ENCODE assay signal across 16 cellular contexts in genomic region chr11:117286588-117286987, GRCh38. TPM values are rescaled to one million over a fixed set of nuclear protein-coding genes. Genes with fewer than 3 reads are reported as not detected.
DNase-seq lines count a peak whose midpoint lies in the region; ATAC-seq, FAIRE-seq and TF ChIP-seq lines count a peak whose summit lies in the region.
"Had no signal": no experiment of that assay in that cellular context is flagged by ENCODE, and none has a peak within 500 bp of the region (broad histone marks: within the 10 kb centered on the region; RNA-seq: fewer than 3 reads in every experiment).

No MANE protein-coding gene starts in this region.

- H3K4me1 ChIP-seq in endodermal cell (ENCODE audit: control insufficient read depth, insufficient read depth, low read length) (peaks cover 12% of the 10 kb centered on the region), HepG2 (ENCODE audit: insufficient read depth, low read length) (no peaks in the 10 kb centered on the region)
- H3K4me1 ChIP-seq: BLaER1 had no signal

- peaks cover 83% of the 10 kb centered on the region for H3K36me3 Mint-ChIP-seq in CD4-positive, alpha-beta T cell (ENCODE audit: low read depth)
- H3K36me3 Mint-ChIP-seq in T-cell (peaks cover 76% of the 10 kb centered on the region), endodermal cell (ENCODE audit: low read depth) (peaks cover 73% of the 10 kb centered on the region), HFFc6 (ENCODE audit: low read depth) (peaks cover 71% of the 10 kb centered on the region)

- no peak for TF ChIP-seq EP300 in HepG2 (IDR thresholded peaks at IDR 0.05; ENCODE audit: low read depth in 2 of 2, low read length in 2 of 2)
- no peak for TF ChIP-seq EP300 in HepG2 (CRISPR knock-in tag; IDR thresholded peaks at IDR 0.05; ENCODE audit: borderline replicate concordance)

- TF ChIP-seq RAD21 in HepG2 (CRISPR knock-in tag; IDR thresholded peaks at IDR 0.05): no peak

- H3K9ac ChIP-seq in endodermal cell (ENCODE audit: extremely low read depth, low read length, poor library complexity, severe bottlenecking) (no peak overlapping the region), HepG2 (ENCODE audit: insufficient read depth, low read depth, low read length) (no peak overlapping the region)
- H3K9ac ChIP-seq: BLaER1 had no signal

- no peak for DNase-seq in CD4-positive, alpha-beta T cell
- DNase-seq in T-cell (no peak), endodermal cell (peak; percentile 8), HFFc6 (no peak), HepG2 (ENCODE audit: low spot score) (no peak)
- DNase-seq in activated naive CD4-positive, alpha-beta T cell treated with Interleukin-2 at 50 U/mL for 16 hours: no peak
- DNase-seq: 8988T, DMS153, DMS79, GDM1, GOT3, H7 had no signal

- H3K27me3 Mint-ChIP-seq in CD4-positive, alpha-beta T cell: no peaks in the 10 kb centered on the region
- H3K27me3 Mint-ChIP-seq in T-cell (no peaks in the 10 kb centered on the region), endodermal cell (ENCODE audit: insufficient read depth) (no peaks in the 10 kb centered on the region), HFFc6 (ENCODE audit: insufficient read depth) (no peaks in the 10 kb centered on the region; the same call in 1 of the 2 replicates)

- BruUV-seq in HepG2 (replicated peaks; lab: Mats Ljungman, UMichigan): no TSS peak

- H3K9me3 ChIP-seq in CD4-positive, alpha-beta T cell (ENCODE audit: control insufficient read depth, low read length): no peaks in the 10 kb centered on the region
- H3K9me3 ChIP-seq in endodermal cell (ENCODE audit: control insufficient read depth, low read length): no peaks in the 10 kb centered on the region
- H3K9me3 ChIP-seq in HepG2 (ENCODE audit: low read length): no peaks in the 10 kb centered on the region
- H3K9me3 ChIP-seq: BLaER1 had no signal

- no peak overlapping the region for H3K4me2 ChIP-seq in HepG2 (ENCODE audit: low read depth, low read length)
- H3K4me2 ChIP-seq: BLaER1 had no signal

- peaks cover 92% of the 10 kb centered on the region for H3K36me3 ChIP-seq in endodermal cell (ENCODE audit: control insufficient read depth, insufficient read depth, low read length)
- peaks cover 15 to 58% of the 10 kb centered on the region in 2 experiments for H3K36me3 ChIP-seq in HepG2 (replicated peaks in 1 of 2; ENCODE audit: control insufficient read depth in 1 of 2, insufficient read depth in 2 of 2, low read length in 2 of 2)

- H3K9me3 Mint-ChIP-seq in CD4-positive, alpha-beta T cell: no peaks in the 10 kb centered on the region
- H3K9me3 Mint-ChIP-seq in T-cell (no peaks in the 10 kb centered on the region), endodermal cell (no peaks in the 10 kb centered on the region), HFFc6 (no peaks in the 10 kb centered on the region)
- H3K9me3 Mint-ChIP-seq: CD14-positive monocyte had no signal

- no peak for TF ChIP-seq POLR2A in HepG2 (IDR thresholded peaks at IDR 0.05; ENCODE audit: insufficient read depth in 1 of 2, low read depth in 2 of 2, low read length in 2 of 2)

- CTCF ChIA-PET in CD4-positive, alpha-beta T cell (lab: Charles Lee): no interaction called here
- CTCF ChIA-PET in T-cell (lab: Charles Lee): interaction anchor here in 1 of 2 donors (0.5 kb wide), 1 partner anchor 721 kb away, joined by 5 read pairs; no protein-coding TSS in a partner anchor
- CTCF ChIA-PET in HepG2 (lab: Yijun Ruan, JAX; ENCODE audit: low intra/inter-chr PET ratio, low total read pairs): no interaction called here

- FAIRE-seq in HepG2 (lab: Jason Lieb, UNC): no peak

- no peaks in the 10 kb centered on the region for H3K27me3 ChIP-seq in CD4-positive, alpha-beta T cell (ENCODE audit: control insufficient read depth, insufficient read depth, low read length)
- no peaks in the 10 kb centered on the region for H3K27me3 ChIP-seq in endodermal cell (ENCODE audit: control insufficient read depth, insufficient read depth, low read length, poor library complexity, severe bottlenecking)
- no peaks in the 10 kb centered on the region for H3K27me3 ChIP-seq in HepG2 (ENCODE audit: control insufficient read depth in 1 of 2, insufficient read depth in 2 of 2, low read length in 2 of 2)
- H3K27me3 ChIP-seq: BLaER1 had no signal

- intact Hi-C loops in CD4-positive, alpha-beta T cell (cut with DNase I, micrococcal nuclease): no loop called here
- intact Hi-C loops in HepG2 (cut with micrococcal nuclease; ENCODE audit: unreplicated experiment): no loop called here

- H3K79me2 ChIP-seq in HepG2 (ENCODE audit: insufficient read depth, low read length): no peaks in the 10 kb centered on the region

- POLR2A ChIA-PET in CD4-positive, alpha-beta T cell (lab: Charles Lee): no interaction called here
- POLR2A ChIA-PET in T-cell (lab: Charles Lee): no interaction called here
- POLR2A ChIA-PET in HepG2 (lab: Yijun Ruan, JAX): interaction anchor here (1.4 kb wide), 1 partner anchor 13 kb away, joined by 5 read pairs; no protein-coding TSS in a partner anchor

- TF ChIP-seq CTCF in CD4-positive, alpha-beta T cell (IDR thresholded peaks at IDR 0.05): no peak
- TF ChIP-seq CTCF in endodermal cell (conservative IDR thresholded peaks at IDR 0.05): no peak
- no peak for TF ChIP-seq CTCF in HFFc6 (IDR thresholded peaks at IDR 0.05)
- TF ChIP-seq CTCF in HepG2 (CRISPR knock-in tag; IDR thresholded peaks at IDR 0.05): no peak

- 100% methylated on average over 1 of the region's 2 CpGs; no CpG with 5 or more reads in 1 of the 2 experiments for WGBS in endodermal cell (ENCODE audit: insufficient coverage in 1 of 2, insufficient read length in 1 of 2), 2 experiments
- 81% methylated on average over 2 of the region's 2 CpGs for WGBS in HepG2 (ENCODE audit: low lambda C conversion rate)

- ATAC-seq in CD4-positive, alpha-beta T cell (ENCODE audit: poor library complexity): no peak
- ATAC-seq in T-cell (replicated peaks in 1 of 4) (no peak), GM21825 (IDR thresholded peaks at IDR 0.05; ENCODE audit: unreplicated experiment) (no peak), HepG2 (no peak)
- ATAC-seq: HCT116 had no signal

- no peaks in the 10 kb centered on the region for H4K20me1 ChIP-seq in HepG2 (ENCODE audit: insufficient read depth, low read length)
- H4K20me1 ChIP-seq: BLaER1 had no signal

- H3K4me3 Mint-ChIP-seq in CD4-positive, alpha-beta T cell: no peak overlapping the region
- H3K4me3 Mint-ChIP-seq in T-cell: no peak overlapping the region
- H3K4me3 Mint-ChIP-seq in endodermal cell: no peak overlapping the region
- no peak overlapping the region for H3K4me3 Mint-ChIP-seq in HFFc6
- H3K4me3 Mint-ChIP-seq: CD14-positive monocyte had no signal

- H2AFZ ChIP-seq in HepG2 (ENCODE audit: low read length): no peak overlapping the region

- peak overlapping the region; percentile 45 for H3K27ac Mint-ChIP-seq in CD4-positive, alpha-beta T cell
- H3K27ac Mint-ChIP-seq in T-cell (peak overlapping the region; percentile 3 to 11), endodermal cell (no peak overlapping the region), HFFc6 (no peak overlapping the region)

- H3K4me3 ChIP-seq in endodermal cell (ENCODE audit: low read length) (no peak overlapping the region), HepG2 (replicated peaks in 1 of 3; ENCODE audit: insufficient read depth in 1 of 3, low read depth in 2 of 3, low read length in 3 of 3) (no peak overlapping the region)
- H3K4me3 ChIP-seq: BLaER1 had no signal

- in situ Hi-C loops in HepG2 (cut with HindIII; ENCODE audit: extremely low pct_ligation_motif_present, low pct_unique_long_range_greater_than_20kb): no loop called here

- H3K4me1 Mint-ChIP-seq in CD4-positive, alpha-beta T cell (ENCODE audit: low read depth): peaks cover 9% of the 10 kb centered on the region
- peaks cover 0 to 36% (median 17%) of the 10 kb centered on the region in 3 donors for H3K4me1 Mint-ChIP-seq in T-cell
- H3K4me1 Mint-ChIP-seq in endodermal cell: peaks cover 25% of the 10 kb centered on the region
- H3K4me1 Mint-ChIP-seq in HFFc6 (ENCODE audit: low read depth): peaks cover 13% of the 10 kb centered on the region

- no peak overlapping the region for H3K27ac ChIP-seq in CD4-positive, alpha-beta T cell (ENCODE audit: low read depth, low read length)
- H3K27ac ChIP-seq in endodermal cell (ENCODE audit: low read depth, low read length) (no peak overlapping the region), HepG2 (ENCODE audit: extremely low read length, insufficient read depth, low read length) (no peak overlapping the region)
- H3K27ac ChIP-seq: BLaER1 had no signal

RNA-seq across cellular contexts. Expression of gene BACE1-AS, which starts 4.6 kb away (rescaled TPM):
- 1 to 10 TPM in 1 of 2 experiments, under 1 TPM in 1; 0.99 to 1.2 TPM for total RNA-seq in CD4-positive, alpha-beta T cell
- total RNA-seq in T-cell (10 to 100 TPM in 3 of 5 donors, 1 to 10 TPM in 2; 4.5 to 11.3 (median 10.1) TPM), endodermal cell (10 to 100 TPM; 15.0 to 15.5 TPM), HepG2 (2016; rRNA removed; fragmentation: Illumina TruSeq; extraction: Trizol) (2.0 and 2.9 TPM in 2 replicates)
- polyA plus RNA-seq in endodermal cell (2013, experiment 1 of 2): 8.9 TPM
- 10.9 TPM for polyA plus RNA-seq in endodermal cell (2013, experiment 2 of 2)
- total RNA-seq in HFFc6 (2021; fragmentation: NEBNext Ultra II Directional; extraction: Animal tissue kit (Norgen Biotek cat#: 25700)): 1 to 10 TPM; 4.3 to 6.4 (median 5.7) TPM
- 0.26 and 0.51 TPM in 2 replicates for total RNA-seq in HepG2 (2016; cell fraction: cytosol; rRNA removed; fragmentation: Illumina TruSeq; extraction: Trizol; ENCODE audit: low read depth)
- 2.1 and 2.3 TPM in 2 replicates for total RNA-seq in HepG2 (2016; cell fraction: insoluble cytoplasmic fraction; rRNA removed; fragmentation: Illumina TruSeq; extraction: Trizol)
- 0.76 and 0.87 TPM in 2 replicates for total RNA-seq in HepG2 (2016; cell fraction: membrane; rRNA removed; fragmentation: Illumina TruSeq; extraction: Trizol)
- 4.0 and 4.3 TPM in 2 replicates for total RNA-seq in HepG2 (2016; cell fraction: nucleus; rRNA removed; fragmentation: Illumina TruSeq; extraction: Trizol)
- 3.6 and 3.9 TPM in 2 replicates for polyA plus RNA-seq in HepG2 (2011; rRNA removed)
- polyA plus RNA-seq in HepG2 (2011; cell fraction: cytosol; rRNA removed): 2.0 and 2.7 TPM in 2 replicates
- polyA plus RNA-seq in HepG2 (2011; cell fraction: nucleus; rRNA removed): 5.7 and 7.1 TPM in 2 replicates
- polyA plus RNA-seq in HepG2 (2012): 2.7 and 4.0 TPM in 2 replicates
- polyA plus RNA-seq in HepG2 (2016; cell fraction: cytosol; fragmentation: Illumina TruSeq; extraction: Trizol; ENCODE audit: low read depth): 0.40 TPM in 1 of 2 replicates, not detected in the other
- 2.5 and 3.2 TPM in 2 replicates for polyA plus RNA-seq in HepG2 (2016; cell fraction: insoluble cytoplasmic fraction; fragmentation: Illumina TruSeq; extraction: Trizol; ENCODE audit: low read depth)
- polyA plus RNA-seq in HepG2 (2016; cell fraction: membrane; fragmentation: Illumina TruSeq; extraction: Trizol; ENCODE audit: low read depth): 0.06 and 0.50 TPM in 2 replicates
- 7.5 and 8.1 TPM in 2 replicates for polyA plus RNA-seq in HepG2 (2016; cell fraction: nucleus; fragmentation: Illumina TruSeq; extraction: Trizol; ENCODE audit: insufficient read depth, low read depth)
- polyA minus RNA-seq in HepG2 (2011; rRNA and poly(A)+ RNA removed; ENCODE audit: low replicate concordance): 6.8 and 9.4 TPM in 2 replicates
- polyA minus RNA-seq in HepG2 (2011; cell fraction: cytosol; rRNA and poly(A)+ RNA removed): 3.7 and 5.8 TPM in 2 replicates
- 6.6 and 6.7 TPM in 2 replicates for polyA minus RNA-seq in HepG2 (2011; cell fraction: nucleus; rRNA and poly(A)+ RNA removed)
- polyA plus RNA-seq: CD14-positive monocyte had no signal

RNA-seq across cellular contexts. Expression of gene BACE1, which starts 29.5 kb away (rescaled TPM):
- total RNA-seq in CD4-positive, alpha-beta T cell: under 1 TPM; 0.38 to 0.59 TPM
- total RNA-seq in T-cell (1 to 10 TPM; 1.3 to 2.3 (median 1.9) TPM), endodermal cell (10 to 100 TPM; 20.8 to 21.7 TPM), HepG2 (2016; rRNA removed; fragmentation: Illumina TruSeq; extraction: Trizol) (7.5 and 10.2 TPM in 2 replicates)
- polyA plus RNA-seq in endodermal cell (2013, experiment 1 of 2): 25.3 TPM
- 22.1 TPM for polyA plus RNA-seq in endodermal cell (2013, experiment 2 of 2)
- total RNA-seq in HFFc6 (2021; fragmentation: NEBNext Ultra II Directional; extraction: Animal tissue kit (Norgen Biotek cat#: 25700)): 10 to 100 TPM; 59.6 to 80.8 (median 70.7) TPM
- total RNA-seq in HepG2 (2016; cell fraction: cytosol; rRNA removed; fragmentation: Illumina TruSeq; extraction: Trizol; ENCODE audit: low read depth): 2.1 and 2.2 TPM in 2 replicates
- 8.4 and 9.7 TPM in 2 replicates for total RNA-seq in HepG2 (2016; cell fraction: insoluble cytoplasmic fraction; rRNA removed; fragmentation: Illumina TruSeq; extraction: Trizol)
- total RNA-seq in HepG2 (2016; cell fraction: membrane; rRNA removed; fragmentation: Illumina TruSeq; extraction: Trizol): 4.8 and 6.0 TPM in 2 replicates
- 9.1 and 11.5 TPM in 2 replicates for total RNA-seq in HepG2 (2016; cell fraction: nucleus; rRNA removed; fragmentation: Illumina TruSeq; extraction: Trizol)
- polyA plus RNA-seq in HepG2 (2011; rRNA removed): 17.9 and 19.0 TPM in 2 replicates
- 14.6 and 15.9 TPM in 2 replicates for polyA plus RNA-seq in HepG2 (2011; cell fraction: cytosol; rRNA removed)
- polyA plus RNA-seq in HepG2 (2011; cell fraction: nucleus; rRNA removed): 44.0 and 49.0 TPM in 2 replicates
- 12.2 and 14.8 TPM in 2 replicates for polyA plus RNA-seq in HepG2 (2012)
- polyA plus RNA-seq in HepG2 (2016; cell fraction: cytosol; fragmentation: Illumina TruSeq; extraction: Trizol; ENCODE audit: low read depth): 2.2 and 2.4 TPM in 2 replicates
- 10.6 and 11.0 TPM in 2 replicates for polyA plus RNA-seq in HepG2 (2016; cell fraction: insoluble cytoplasmic fraction; fragmentation: Illumina TruSeq; extraction: Trizol; ENCODE audit: low read depth)
- polyA plus RNA-seq in HepG2 (2016; cell fraction: membrane; fragmentation: Illumina TruSeq; extraction: Trizol; ENCODE audit: low read depth): 4.9 and 5.8 TPM in 2 replicates
- 21.9 and 23.8 TPM in 2 replicates for polyA plus RNA-seq in HepG2 (2016; cell fraction: nucleus; fragmentation: Illumina TruSeq; extraction: Trizol; ENCODE audit: insufficient read depth, low read depth)
- 41.2 and 52.9 TPM in 2 replicates for polyA minus RNA-seq in HepG2 (2011; rRNA and poly(A)+ RNA removed; ENCODE audit: low replicate concordance)
- polyA minus RNA-seq in HepG2 (2011; cell fraction: cytosol; rRNA and poly(A)+ RNA removed): 7.0 and 13.9 TPM in 2 replicates
- polyA minus RNA-seq in HepG2 (2011; cell fraction: nucleus; rRNA and poly(A)+ RNA removed): 7.8 and 8.6 TPM in 2 replicates

RNA-seq across cellular contexts. Expression of gene CEP164, which starts 41.1 kb away (rescaled TPM):
- total RNA-seq in CD4-positive, alpha-beta T cell: 10 to 100 TPM; 33.0 to 36.7 TPM
- total RNA-seq in T-cell: 10 to 100 TPM; 44.5 to 59.9 (median 52.5) TPM
- total RNA-seq in endodermal cell: 10 to 100 TPM; 32.7 to 33.6 TPM
- 26.2 TPM for polyA plus RNA-seq in endodermal cell (2013, experiment 1 of 2)
- 26.1 TPM for polyA plus RNA-seq in endodermal cell (2013, experiment 2 of 2)
- total RNA-seq in HFFc6 (2021; fragmentation: NEBNext Ultra II Directional; extraction: Animal tissue kit (Norgen Biotek cat#: 25700)): 10 to 100 TPM; 29.0 to 35.6 (median 33.0) TPM
- 9.6 and 15.2 TPM in 2 replicates for total RNA-seq in HepG2 (2016; rRNA removed; fragmentation: Illumina TruSeq; extraction: Trizol)
- total RNA-seq in HepG2 (2016; cell fraction: cytosol; rRNA removed; fragmentation: Illumina TruSeq; extraction: Trizol; ENCODE audit: low read depth): 14.5 and 15.6 TPM in 2 replicates
- total RNA-seq in HepG2 (2016; cell fraction: insoluble cytoplasmic fraction; rRNA removed; fragmentation: Illumina TruSeq; extraction: Trizol): 7.8 and 17.7 TPM in 2 replicates
- total RNA-seq in HepG2 (2016; cell fraction: membrane; rRNA removed; fragmentation: Illumina TruSeq; extraction: Trizol): 7.5 and 7.9 TPM in 2 replicates
- 18.0 and 22.9 TPM in 2 replicates for total RNA-seq in HepG2 (2016; cell fraction: nucleus; rRNA removed; fragmentation: Illumina TruSeq; extraction: Trizol)
- 9.8 and 11.4 TPM in 2 replicates for polyA plus RNA-seq in HepG2 (2011; rRNA removed)
- 4.5 and 5.1 TPM in 2 replicates for polyA plus RNA-seq in HepG2 (2011; cell fraction: cytosol; rRNA removed)
- 41.9 and 50.5 TPM in 2 replicates for polyA plus RNA-seq in HepG2 (2011; cell fraction: nucleus; rRNA removed)
- 5.9 and 7.9 TPM in 2 replicates for polyA plus RNA-seq in HepG2 (2012)
- 0.96 and 1.0 TPM in 2 replicates for polyA plus RNA-seq in HepG2 (2016; cell fraction: cytosol; fragmentation: Illumina TruSeq; extraction: Trizol; ENCODE audit: low read depth)
- polyA plus RNA-seq in HepG2 (2016; cell fraction: insoluble cytoplasmic fraction; fragmentation: Illumina TruSeq; extraction: Trizol; ENCODE audit: low read depth): 4.9 and 7.5 TPM in 2 replicates
- 1.5 and 1.6 TPM in 2 replicates for polyA plus RNA-seq in HepG2 (2016; cell fraction: membrane; fragmentation: Illumina TruSeq; extraction: Trizol; ENCODE audit: low read depth)
- polyA plus RNA-seq in HepG2 (2016; cell fraction: nucleus; fragmentation: Illumina TruSeq; extraction: Trizol; ENCODE audit: insufficient read depth, low read depth): 40.5 and 41.1 TPM in 2 replicates
- polyA minus RNA-seq in HepG2 (2011; rRNA and poly(A)+ RNA removed; ENCODE audit: low replicate concordance): 11.0 and 27.5 TPM in 2 replicates
- polyA minus RNA-seq in HepG2 (2011; cell fraction: cytosol; rRNA and poly(A)+ RNA removed): 3.5 and 3.7 TPM in 2 replicates
- 14.2 and 17.9 TPM in 2 replicates for polyA minus RNA-seq in HepG2 (2011; cell fraction: nucleus; rRNA and poly(A)+ RNA removed)

RNA-seq across cellular contexts. Expression of gene RNF214, which starts 54.1 kb away (rescaled TPM):
- total RNA-seq in CD4-positive, alpha-beta T cell: 10 to 100 TPM; 12.9 to 15.8 TPM
- 10 to 100 TPM; 21.6 to 31.7 (median 30.5) TPM for total RNA-seq in T-cell
- 10 to 100 TPM; 46.4 to 51.1 TPM for total RNA-seq in endodermal cell
- 35.7 TPM for polyA plus RNA-seq in endodermal cell (2013, experiment 1 of 2)
- 37.2 TPM for polyA plus RNA-seq in endodermal cell (2013, experiment 2 of 2)
- 10 to 100 TPM; 17.7 to 25.6 (median 22.1) TPM for total RNA-seq in HFFc6 (2021; fragmentation: NEBNext Ultra II Directional; extraction: Animal tissue kit (Norgen Biotek cat#: 25700))
- 10.7 and 12.4 TPM in 2 replicates for total RNA-seq in HepG2 (2016; rRNA removed; fragmentation: Illumina TruSeq; extraction: Trizol)
- total RNA-seq in HepG2 (2016; cell fraction: cytosol; rRNA removed; fragmentation: Illumina TruSeq; extraction: Trizol; ENCODE audit: low read depth): 4.7 and 5.5 TPM in 2 replicates
- 10.0 and 10.5 TPM in 2 replicates for total RNA-seq in HepG2 (2016; cell fraction: insoluble cytoplasmic fraction; rRNA removed; fragmentation: Illumina TruSeq; extraction: Trizol)
- total RNA-seq in HepG2 (2016; cell fraction: membrane; rRNA removed; fragmentation: Illumina TruSeq; extraction: Trizol): 8.0 and 9.2 TPM in 2 replicates
- 11.2 and 11.4 TPM in 2 replicates for total RNA-seq in HepG2 (2016; cell fraction: nucleus; rRNA removed; fragmentation: Illumina TruSeq; extraction: Trizol)
- polyA plus RNA-seq in HepG2 (2011; rRNA removed): 12.6 and 12.8 TPM in 2 replicates
- 5.0 and 8.9 TPM in 2 replicates for polyA plus RNA-seq in HepG2 (2011; cell fraction: cytosol; rRNA removed)
- 20.8 and 21.2 TPM in 2 replicates for polyA plus RNA-seq in HepG2 (2011; cell fraction: nucleus; rRNA removed)
- polyA plus RNA-seq in HepG2 (2012): 9.1 and 10.6 TPM in 2 replicates
- polyA plus RNA-seq in HepG2 (2016; cell fraction: cytosol; fragmentation: Illumina TruSeq; extraction: Trizol; ENCODE audit: low read depth): 2.7 and 3.1 TPM in 2 replicates
- polyA plus RNA-seq in HepG2 (2016; cell fraction: insoluble cytoplasmic fraction; fragmentation: Illumina TruSeq; extraction: Trizol; ENCODE audit: low read depth): 10.6 and 13.7 TPM in 2 replicates
- polyA plus RNA-seq in HepG2 (2016; cell fraction: membrane; fragmentation: Illumina TruSeq; extraction: Trizol; ENCODE audit: low read depth): 4.7 and 5.8 TPM in 2 replicates
- polyA plus RNA-seq in HepG2 (2016; cell fraction: nucleus; fragmentation: Illumina TruSeq; extraction: Trizol; ENCODE audit: insufficient read depth, low read depth): 26.2 and 27.4 TPM in 2 replicates
- 20.7 and 43.7 TPM in 2 replicates for polyA minus RNA-seq in HepG2 (2011; rRNA and poly(A)+ RNA removed; ENCODE audit: low replicate concordance)
- 10.5 and 12.9 TPM in 2 replicates for polyA minus RNA-seq in HepG2 (2011; cell fraction: cytosol; rRNA and poly(A)+ RNA removed)
- 18.7 and 20.5 TPM in 2 replicates for polyA minus RNA-seq in HepG2 (2011; cell fraction: nucleus; rRNA and poly(A)+ RNA removed)

RNA-seq across cellular contexts. Expression of gene PCSK7, which starts 54.7 kb away (rescaled TPM):
- total RNA-seq in CD4-positive, alpha-beta T cell: 100 to 1,000 TPM; 229 to 247 TPM
- total RNA-seq in T-cell (100 to 1,000 TPM; 300 to 368 (median 336) TPM), endodermal cell (10 to 100 TPM; 56.5 to 58.6 TPM), HepG2 (2016; rRNA removed; fragmentation: Illumina TruSeq; extraction: Trizol) (6.8 and 13.8 TPM in 2 replicates)
- 27.4 TPM for polyA plus RNA-seq in endodermal cell (2013, experiment 1 of 2)
- polyA plus RNA-seq in endodermal cell (2013, experiment 2 of 2): 21.1 TPM
- total RNA-seq in HFFc6 (2021; fragmentation: NEBNext Ultra II Directional; extraction: Animal tissue kit (Norgen Biotek cat#: 25700)): 10 to 100 TPM; 64.1 to 73.6 (median 68.0) TPM
- total RNA-seq in HepG2 (2016; cell fraction: cytosol; rRNA removed; fragmentation: Illumina TruSeq; extraction: Trizol; ENCODE audit: low read depth): 7.8 and 8.9 TPM in 2 replicates
- 8.1 and 12.0 TPM in 2 replicates for total RNA-seq in HepG2 (2016; cell fraction: insoluble cytoplasmic fraction; rRNA removed; fragmentation: Illumina TruSeq; extraction: Trizol)
- 6.1 and 6.3 TPM in 2 replicates for total RNA-seq in HepG2 (2016; cell fraction: membrane; rRNA removed; fragmentation: Illumina TruSeq; extraction: Trizol)
- 16.5 and 17.3 TPM in 2 replicates for total RNA-seq in HepG2 (2016; cell fraction: nucleus; rRNA removed; fragmentation: Illumina TruSeq; extraction: Trizol)
- 13.4 and 14.4 TPM in 2 replicates for polyA plus RNA-seq in HepG2 (2011; rRNA removed)
- 6.8 and 10.0 TPM in 2 replicates for polyA plus RNA-seq in HepG2 (2011; cell fraction: cytosol; rRNA removed)
- polyA plus RNA-seq in HepG2 (2011; cell fraction: nucleus; rRNA removed): 63.6 and 86.3 TPM in 2 replicates
- 4.8 and 7.7 TPM in 2 replicates for polyA plus RNA-seq in HepG2 (2012)
- polyA plus RNA-seq in HepG2 (2016; cell fraction: cytosol; fragmentation: Illumina TruSeq; extraction: Trizol; ENCODE audit: low read depth): 1.6 and 1.8 TPM in 2 replicates
- polyA plus RNA-seq in HepG2 (2016; cell fraction: insoluble cytoplasmic fraction; fragmentation: Illumina TruSeq; extraction: Trizol; ENCODE audit: low read depth): 7.1 and 8.6 TPM in 2 replicates
- 3.0 and 4.2 TPM in 2 replicates for polyA plus RNA-seq in HepG2 (2016; cell fraction: membrane; fragmentation: Illumina TruSeq; extraction: Trizol; ENCODE audit: low read depth)
- 59.8 and 63.8 TPM in 2 replicates for polyA plus RNA-seq in HepG2 (2016; cell fraction: nucleus; fragmentation: Illumina TruSeq; extraction: Trizol; ENCODE audit: insufficient read depth, low read depth)
- 16.5 and 37.7 TPM in 2 replicates for polyA minus RNA-seq in HepG2 (2011; rRNA and poly(A)+ RNA removed; ENCODE audit: low replicate concordance)
- 3.3 and 6.0 TPM in 2 replicates for polyA minus RNA-seq in HepG2 (2011; cell fraction: cytosol; rRNA and poly(A)+ RNA removed)
- polyA minus RNA-seq in HepG2 (2011; cell fraction: nucleus; rRNA and poly(A)+ RNA removed): 13.0 and 13.4 TPM in 2 replicates

Comparison
In these comparisons a context has a peak if more than half of its experiments do, and no peak if none do; other contexts are left out.
1. H3K27ac Mint-ChIP-seq: peak in CD4-positive, alpha-beta T cell (single experiment) and T-cell (2 of 2); none in endodermal cell (single experiment) and HFFc6 (single experiment).